Comparison of ENCODE assay signal across 9 cellular contexts in the genomic region with DNA sequence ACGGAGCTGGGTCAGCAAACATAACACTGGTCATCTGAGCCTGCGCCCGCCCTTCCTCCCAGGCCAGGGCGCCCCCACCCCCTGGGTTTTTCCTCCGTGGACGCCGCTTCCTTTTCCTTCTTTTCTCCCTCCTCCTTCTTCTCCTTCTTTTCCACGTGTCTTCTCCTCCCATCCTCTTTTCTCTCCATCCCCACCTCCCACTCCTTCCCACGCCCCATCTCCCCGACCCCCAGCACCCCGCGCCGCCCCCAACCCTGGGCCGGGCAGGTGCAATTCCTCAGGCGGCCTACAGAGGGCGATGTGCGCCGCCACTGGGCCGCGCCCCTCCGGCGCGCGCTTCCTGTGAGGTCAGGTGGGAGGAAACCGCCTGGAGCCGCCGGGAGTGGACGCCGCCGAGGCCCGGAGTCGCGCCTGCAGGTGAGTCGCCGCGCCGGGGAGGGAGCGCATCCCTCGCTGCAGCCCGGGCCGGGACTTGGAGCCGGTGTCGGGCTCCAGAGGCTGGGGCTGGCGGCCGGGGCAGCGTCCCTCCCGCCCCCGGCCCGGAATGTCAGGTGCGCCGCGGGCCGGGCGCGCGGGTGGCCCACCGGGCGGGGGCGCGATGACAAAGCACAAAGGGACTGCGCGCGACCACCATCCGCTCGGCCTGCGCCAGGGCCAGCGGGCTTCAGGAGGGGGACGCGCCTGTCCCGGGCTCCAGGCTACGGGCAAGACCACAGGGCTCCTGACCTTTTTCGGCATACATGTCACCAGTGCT. TPM values are rescaled to one million over a fixed set of nuclear protein-coding genes. Genes with fewer than 3 reads are reported as not detected.
DNase-seq lines count a peak whose midpoint lies in the region; ATAC-seq and TF ChIP-seq lines count a peak whose summit lies in the region.
"Had no signal": no experiment of that assay in that cellular context is flagged by ENCODE, and none has a peak within 500 bp of the region (broad histone marks: within the 10 kb centered on the region; RNA-seq: fewer than 3 reads in every experiment).

A gene with protein sequence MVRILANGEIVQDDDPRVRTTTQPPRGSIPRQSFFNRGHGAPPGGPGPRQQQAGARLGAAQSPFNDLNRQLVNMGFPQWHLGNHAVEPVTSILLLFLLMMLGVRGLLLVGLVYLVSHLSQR (plus strand): TSS at position 351 of the 754 bp plus-strand sequence. CDS start 1,497 bp downstream, outside the sequence.

- no peaks in the 10 kb centered on the region for H3K9me3 Mint-ChIP-seq in GM23338
- no peaks in the 10 kb centered on the region for H3K9me3 Mint-ChIP-seq in activated T-helper 17 cell treated with anti-CD3 and anti-CD28 coated beads, Interleukin-2, amount 50 U/mL, for 72 hours

- peak within 1 kb of the TSS; percentile 78 for H3K4me3 Mint-ChIP-seq in GM23338
- peak within 1 kb of the TSS; percentile 73 for H3K4me3 Mint-ChIP-seq in activated T-helper 17 cell treated with anti-CD3 and anti-CD28 coated beads, Interleukin-2, amount 50 U/mL, for 72 hours

- no peaks in the 10 kb centered on the region; the same call in 1 of the 2 replicates for H3K79me2 ChIP-seq in GM23338 (replicated peaks; ENCODE audit: insufficient read depth)

- H3K27ac ChIP-seq in GM23338 (ENCODE audit: low read depth) (no peak within 1 kb of the TSS), temporal lobe (ENCODE audit: low read depth, low read length) (peak within 1 kb of the TSS; percentile 25)
- H3K27ac ChIP-seq: HL-60 had no signal

- peak; percentile 90 for ATAC-seq in GM23338
- ATAC-seq in activated T-helper 17 cell treated with anti-CD3 and anti-CD28 coated beads, Interleukin-2, amount 50 U/mL, for 72 hours (replicated peaks): peak; percentile 98
- peak; percentile 83 for ATAC-seq in omental fat pad (ENCODE audit: low FRiP score)
- ATAC-seq in HG02588 (IDR thresholded peaks at IDR 0.05; ENCODE audit: unreplicated experiment): no peak

- peak within 1 kb of the TSS; percentile 64 for H3K4me3 ChIP-seq in BE2C (ENCODE audit: low read depth, low read length)
- H3K4me3 ChIP-seq in GM23338: peak within 1 kb of the TSS; percentile 91
- H3K4me3 ChIP-seq in foreskin fibroblast (ENCODE audit: low read depth in 1 of 2, low read length in 2 of 2): peak within 1 kb of the TSS in 1 of 2 donors; percentile 17

- H3K27me3 Mint-ChIP-seq in GM23338 (ENCODE audit: insufficient read depth, low read depth, poor library complexity): peaks cover 10% of the 10 kb centered on the region
- H3K27me3 Mint-ChIP-seq in activated T-helper 17 cell treated with anti-CD3 and anti-CD28 coated beads, Interleukin-2, amount 50 U/mL, for 72 hours: no peaks in the 10 kb centered on the region

- H3K4me2 ChIP-seq in GM23338: peak within 1 kb of the TSS; percentile 97

- TF ChIP-seq CTCF in BE2C (IDR thresholded peaks at IDR 0.05; ENCODE audit: low read depth, low read length) (peak; percentile 69), GM23338 (conservative IDR thresholded peaks at IDR 0.05; ENCODE audit: low read depth in 2 of 2) (peak; percentile 85 to 95), foreskin fibroblast (IDR thresholded peaks at IDR 0.05; ENCODE audit: low read depth, low read length) (peak; percentile 77), omental fat pad (IDR thresholded peaks at IDR 0.05) (peak in 1 of 3 donors; percentile 22)

- H3K36me3 Mint-ChIP-seq in GM23338 (ENCODE audit: low read depth): peaks cover 18% of the 10 kb centered on the region
- H3K36me3 Mint-ChIP-seq in activated T-helper 17 cell treated with anti-CD3 and anti-CD28 coated beads, Interleukin-2, amount 50 U/mL, for 72 hours (ENCODE audit: low read depth): peaks cover 13% of the 10 kb centered on the region

- H3K27me3 ChIP-seq in BE2C (no peaks in the 10 kb centered on the region), GM23338 (ENCODE audit: insufficient read depth) (peaks cover 26% of the 10 kb centered on the region)

- H3K9me3 ChIP-seq in BE2C: no peaks in the 10 kb centered on the region

- DNase-seq in BE2C: peak; percentile 79
- DNase-seq in GM23338 (ENCODE audit: low spot score): peak; percentile 87
- peak; percentile 32 for DNase-seq in NOMO-1 treated with DMSO at 0.1 percent for 48 hours (lab: John Stamatoyannopoulos, UW; ENCODE audit: unreplicated experiment)
- peak in 1 of 2 donors; percentile 45 for DNase-seq in foreskin fibroblast
- no peak for DNase-seq in omental fat pad (ENCODE audit: low spot score)

- H3K9me2 ChIP-seq in GM23338 (ENCODE audit: insufficient read depth): no peaks in the 10 kb centered on the region

- no peaks in the 10 kb centered on the region for H4K20me1 ChIP-seq in GM23338 (replicated peaks; ENCODE audit: insufficient read depth)

- H3K4me1 Mint-ChIP-seq in GM23338: peaks cover 6% of the 10 kb centered on the region
- H3K4me1 Mint-ChIP-seq in activated T-helper 17 cell treated with anti-CD3 and anti-CD28 coated beads, Interleukin-2, amount 50 U/mL, for 72 hours: no peaks in the 10 kb centered on the region

- H3K4me1 ChIP-seq in BE2C: no peaks in the 10 kb centered on the region
- peaks cover 11% of the 10 kb centered on the region; the same call in 1 of the 2 replicates for H3K4me1 ChIP-seq in GM23338 (ENCODE audit: insufficient read depth)

- no peak within 1 kb of the TSS for H3K27ac Mint-ChIP-seq in GM23338
- H3K27ac Mint-ChIP-seq in activated T-helper 17 cell treated with anti-CD3 and anti-CD28 coated beads, Interleukin-2, amount 50 U/mL, for 72 hours: peak within 1 kb of the TSS; percentile 78

- H2AFZ ChIP-seq in GM23338: peak within 1 kb of the TSS; percentile 93

- no peaks in the 10 kb centered on the region for H3K36me3 ChIP-seq in BE2C
- no peaks in the 10 kb centered on the region for H3K36me3 ChIP-seq in GM23338 (ENCODE audit: insufficient read depth)

- no peaks in the 10 kb centered on the region for H3F3A ChIP-seq in GM23338 (replicated peaks; ENCODE audit: low read depth)

TF ChIP-seq in GM23338, 12 proteins besides CTCF, POLR2A, EP300 and RAD21 (continues in another document):
- TF ChIP-seq EZH2 (IDR thresholded peaks at IDR 0.05; ENCODE audit: low read depth, unreplicated experiment): peak; percentile 0
- TF ChIP-seq, protein P1, sequence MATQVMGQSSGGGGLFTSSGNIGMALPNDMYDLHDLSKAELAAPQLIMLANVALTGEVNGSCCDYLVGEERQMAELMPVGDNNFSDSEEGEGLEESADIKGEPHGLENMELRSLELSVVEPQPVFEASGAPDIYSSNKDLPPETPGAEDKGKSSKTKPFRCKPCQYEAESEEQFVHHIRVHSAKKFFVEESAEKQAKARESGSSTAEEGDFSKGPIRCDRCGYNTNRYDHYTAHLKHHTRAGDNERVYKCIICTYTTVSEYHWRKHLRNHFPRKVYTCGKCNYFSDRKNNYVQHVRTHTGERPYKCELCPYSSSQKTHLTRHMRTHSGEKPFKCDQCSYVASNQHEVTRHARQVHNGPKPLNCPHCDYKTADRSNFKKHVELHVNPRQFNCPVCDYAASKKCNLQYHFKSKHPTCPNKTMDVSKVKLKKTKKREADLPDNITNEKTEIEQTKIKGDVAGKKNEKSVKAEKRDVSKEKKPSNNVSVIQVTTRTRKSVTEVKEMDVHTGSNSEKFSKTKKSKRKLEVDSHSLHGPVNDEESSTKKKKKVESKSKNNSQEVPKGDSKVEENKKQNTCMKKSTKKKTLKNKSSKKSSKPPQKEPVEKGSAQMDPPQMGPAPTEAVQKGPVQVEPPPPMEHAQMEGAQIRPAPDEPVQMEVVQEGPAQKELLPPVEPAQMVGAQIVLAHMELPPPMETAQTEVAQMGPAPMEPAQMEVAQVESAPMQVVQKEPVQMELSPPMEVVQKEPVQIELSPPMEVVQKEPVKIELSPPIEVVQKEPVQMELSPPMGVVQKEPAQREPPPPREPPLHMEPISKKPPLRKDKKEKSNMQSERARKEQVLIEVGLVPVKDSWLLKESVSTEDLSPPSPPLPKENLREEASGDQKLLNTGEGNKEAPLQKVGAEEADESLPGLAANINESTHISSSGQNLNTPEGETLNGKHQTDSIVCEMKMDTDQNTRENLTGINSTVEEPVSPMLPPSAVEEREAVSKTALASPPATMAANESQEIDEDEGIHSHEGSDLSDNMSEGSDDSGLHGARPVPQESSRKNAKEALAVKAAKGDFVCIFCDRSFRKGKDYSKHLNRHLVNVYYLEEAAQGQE (IDR thresholded peaks at IDR 0.05; ENCODE audit: unreplicated experiment): no peak

RNA-seq across cellular contexts. Expression of the gene that starts here (rescaled TPM):
- polyA plus RNA-seq in BE2C (2012; ENCODE audit: insufficient read depth, insufficient read length, low read depth): 23.3 TPM
- total RNA-seq in GM23338 (2014; rRNA removed; shearing (Covaris generic)): 6.7 and 8.7 TPM in 2 replicates
- polyA plus RNA-seq in GM23338 (2016; fragmentation: Nextera tagmentation; extraction: Ambion mirVana): 28.3 and 30.6 TPM in 2 replicates
- 10 to 100 TPM in 1 of 2 donors, 1 to 10 TPM in 1; 9.4 to 16.0 TPM for total RNA-seq in activated T-helper 17 cell treated with anti-CD3 and anti-CD28 coated beads, Interleukin-2, amount 50 U/mL, for 72 hours
- total RNA-seq in omental fat pad (1 to 10 TPM in 3 of 4 donors, under 1 TPM in 1; 0.84 to 2.3 (median 1.8) TPM), temporal lobe (12.8 TPM)
